In genomic region chr1:15948600-15949452, GRCh38 we compare ENCODE assay signal across 1 cellular context.
TF ChIP-seq lines count a peak whose summit lies in the region.

No MANE protein-coding gene starts in this region.

TF ChIP-seq in HEK293, 187 proteins besides CTCF, POLR2A, EP300 and RAD21 (continued from another document):
- no peak for TF ChIP-seq REPIN1 (tag by site-specific recombination; IDR thresholded peaks at IDR 0.05; ENCODE audit: low read depth)
